In the genomic region with DNA sequence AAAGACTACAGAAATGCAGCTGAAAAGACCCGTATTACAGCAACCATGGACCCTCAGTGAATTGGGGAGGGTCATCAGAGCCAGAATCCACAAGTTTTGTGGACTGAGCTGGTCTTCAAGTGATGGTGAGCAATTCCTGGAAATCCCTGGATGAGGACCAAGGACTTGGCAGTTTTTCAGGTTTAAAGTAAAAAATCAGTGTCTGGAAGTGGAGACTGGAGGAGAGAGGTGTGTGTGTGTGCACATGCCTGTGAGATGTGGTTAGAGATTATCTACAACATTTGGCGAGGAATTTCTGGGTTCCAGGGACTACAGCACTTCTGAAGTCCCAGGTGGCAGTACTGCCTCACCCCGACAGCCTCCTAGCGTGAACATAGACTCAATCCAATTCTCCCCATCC, we compare ENCODE assay signal across 16 cellular contexts. TPM values are rescaled to one million over a fixed set of nuclear protein-coding genes. Genes with fewer than 3 reads are reported as not detected.
DNase-seq lines count a peak whose midpoint lies in the region; ATAC-seq and TF ChIP-seq lines count a peak whose summit lies in the region.
"Had no signal": no experiment of that assay in that cellular context is flagged by ENCODE, and none has a peak within 500 bp of the region (broad histone marks: within the 10 kb centered on the region; RNA-seq: fewer than 3 reads in every experiment).

No MANE protein-coding gene starts in this region.

- DNase-seq in AG20443 (ENCODE audit: low spot score) (peak; percentile 31), RPMI7951 (ENCODE audit: low read depth) (peak; percentile 50), choroid plexus epithelial cell (ENCODE audit: low read depth) (peak; percentile 15), kidney tubule cell (ENCODE audit: low spot score) (peak; percentile 12), medulla oblongata (ENCODE audit: extremely low spot score) (no peak), SIG-M5 (lab: John Stamatoyannopoulos, UW) (no peak), ureter (ENCODE audit: low spot score) (no peak)
- DNase-seq: AML-193, DMS 273 treated with DMSO at 0.1 percent for 48 hours, KG1, NCI-H1436, NCI-H2029, NCI-H524, Right ventricle myocardium superior had no signal

- H3K4me3 ChIP-seq in choroid plexus epithelial cell (ENCODE audit: low read depth, low read length) = no peak overlapping the region
- H3K4me3 ChIP-seq: A549 had no signal

- TF ChIP-seq CTCF in choroid plexus epithelial cell (conservative IDR thresholded peaks at IDR 0.05; ENCODE audit: low read depth, low read length) = no peak

- no peak for ATAC-seq in HG03571 (IDR thresholded peaks at IDR 0.05; ENCODE audit: unreplicated experiment)
- ATAC-seq: A549 had no signal

RNA-seq across cellular contexts. Expression of gene KIRREL1, which starts 56.4 kb away (rescaled TPM):
- total RNA-seq in RPMI7951 (2014; rRNA removed; shearing (Covaris generic)) = 77.3 and 80.8 TPM in 2 replicates
- total RNA-seq in ureter = 19.7 TPM

Comparison
In these comparisons a context has a peak if more than half of its experiments do, and no peak if none do; other contexts are left out.
1. DNase-seq: peak in AG20443 (single experiment), RPMI7951 (single experiment), choroid plexus epithelial cell (single experiment) and kidney tubule cell (single experiment); none in medulla oblongata (single experiment), SIG-M5 (single experiment) and ureter (single experiment).